8 cellular contexts compared by ENCODE assay signal in genomic region chr6:31663961-31664789, GRCh38. TPM values are rescaled to one million over a fixed set of nuclear protein-coding genes. Genes with fewer than 3 reads are reported as not detected.
DNase-seq lines count a peak whose midpoint lies in the region; ATAC-seq and TF ChIP-seq lines count a peak whose summit lies in the region.

No MANE protein-coding gene starts in this region.

- H3K9me3 Mint-ChIP-seq in T-helper 2 cell treated with Interferon-gamma antibody and Interleukin-4, amounts not matched to agents 5 μg/mL and 100 μg/mL, for 36 hours, result no peaks in the 10 kb centered on the region
- H3K9me3 Mint-ChIP-seq in osteocyte (ENCODE audit: unreplicated experiment), result no peaks in the 10 kb centered on the region

- ATAC-seq in GM21717 (IDR thresholded peaks at IDR 0.05; ENCODE audit: unreplicated experiment), result no peak
- ATAC-seq in HG03378 (IDR thresholded peaks at IDR 0.05; ENCODE audit: unreplicated experiment), result no peak

- peak overlapping the region; percentile 98 for H3K4me3 Mint-ChIP-seq in T-helper 2 cell treated with Interferon-gamma antibody and Interleukin-4, amounts not matched to agents 5 μg/mL and 100 μg/mL, for 36 hours
- peak overlapping the region; percentile 95 for H3K4me3 Mint-ChIP-seq in osteocyte (ENCODE audit: unreplicated experiment)

- peak overlapping the region; percentile 97 for H3K27ac Mint-ChIP-seq in T-helper 2 cell treated with Interferon-gamma antibody and Interleukin-4, amounts not matched to agents 5 μg/mL and 100 μg/mL, for 36 hours
- peak overlapping the region; percentile 96 for H3K27ac Mint-ChIP-seq in osteocyte (ENCODE audit: unreplicated experiment)

- H3K36me3 ChIP-seq in A673 (ENCODE audit: insufficient read depth, low read length, poor library complexity, severe bottlenecking), result peaks cover 39% of the 10 kb centered on the region
- peaks cover 12 to 49% (median 25%) of the 10 kb centered on the region in 3 donors for H3K36me3 ChIP-seq in esophagus squamous epithelium

- BruUV-seq in A673 (replicated peaks; lab: Mats Ljungman, UMichigan), result TSS peak; percentile 65

- DNase-seq in A673 (ENCODE audit: low spot score), result peak; percentile 83
- peak; percentile 19 for DNase-seq in GOT3 (lab: John Stamatoyannopoulos, UW)
- DNase-seq in T-helper 2 cell treated with Interferon-gamma antibody and Interleukin-4, amounts not matched to agents 5 μg/mL and 100 μg/mL, for 36 hours (ENCODE audit: low spot score), result no peak
- DNase-seq in esophagus squamous epithelium (lab: John Stamatoyannopoulos, UW), result no peak
- no peak for DNase-seq in osteocyte (ENCODE audit: extremely low spot score, unreplicated experiment)
- no peak for DNase-seq in NCI-H524 treated with DMSO at 0.1 percent for 48 hours (lab: John Stamatoyannopoulos, UW)

- H3K4me3 ChIP-seq in A673 (ENCODE audit: low read depth, low read length, poor library complexity, severe bottlenecking) (peak overlapping the region; percentile 94), esophagus squamous epithelium (peak overlapping the region; percentile 84 to 92 (median 89))

- H3K4me1 Mint-ChIP-seq in T-helper 2 cell treated with Interferon-gamma antibody and Interleukin-4, amounts not matched to agents 5 μg/mL and 100 μg/mL, for 36 hours (ENCODE audit: low read depth), result peaks cover 62% of the 10 kb centered on the region
- H3K4me1 Mint-ChIP-seq in osteocyte (ENCODE audit: unreplicated experiment), result peaks cover 56% of the 10 kb centered on the region

- TF ChIP-seq CTCF in A673 (conservative IDR thresholded peaks at IDR 0.05; ENCODE audit: low read depth, low read length), result no peak
- TF ChIP-seq CTCF in esophagus squamous epithelium (IDR thresholded peaks at IDR 0.05), result no peak
- no peak for TF ChIP-seq CTCF in osteocyte (IDR thresholded peaks at IDR 0.05)

- peaks cover 71% of the 10 kb centered on the region for H3K36me3 Mint-ChIP-seq in T-helper 2 cell treated with Interferon-gamma antibody and Interleukin-4, amounts not matched to agents 5 μg/mL and 100 μg/mL, for 36 hours (ENCODE audit: low read depth)
- H3K36me3 Mint-ChIP-seq in osteocyte (ENCODE audit: unreplicated experiment), result peaks cover 23% of the 10 kb centered on the region

- H3K27me3 ChIP-seq in A673 (replicated peaks; ENCODE audit: insufficient read depth, low read depth, low read length, poor library complexity), result no peaks in the 10 kb centered on the region
- H3K27me3 ChIP-seq in esophagus squamous epithelium, result no peaks in the 10 kb centered on the region

- CTCF ChIA-PET in A673 (lab: Charles Lee), result interaction anchor here (0.5 to 1.0 kb wide), 4 partner anchors 65 to 288 kb away, joined by 3 read pairs; no protein-coding TSS in a partner anchor

- WGBS in esophagus squamous epithelium, 2 donors, result 9 to 18% methylated on average over 12 to 13 of the region's 17 CpGs

- H3K4me1 ChIP-seq in A673 (ENCODE audit: insufficient read depth, low read length, poor library complexity, severe bottlenecking) (peaks cover 24% of the 10 kb centered on the region), esophagus squamous epithelium (peaks cover 23 to 77% (median 38%) of the 10 kb centered on the region in 3 donors)

- H3K9me3 ChIP-seq in A673 (ENCODE audit: low read depth, low read length, poor library complexity, severe bottlenecking), result no peaks in the 10 kb centered on the region
- H3K9me3 ChIP-seq in esophagus squamous epithelium, result no peaks in the 10 kb centered on the region

- no peaks in the 10 kb centered on the region for H3K27me3 Mint-ChIP-seq in T-helper 2 cell treated with Interferon-gamma antibody and Interleukin-4, amounts not matched to agents 5 μg/mL and 100 μg/mL, for 36 hours (ENCODE audit: low read depth)
- no peaks in the 10 kb centered on the region for H3K27me3 Mint-ChIP-seq in osteocyte (ENCODE audit: unreplicated experiment)

- TF ChIP-seq POLR2A in esophagus squamous epithelium (IDR thresholded peaks at IDR 0.05), result peak in 1 of 4 donors; percentile 6

- peak overlapping the region; percentile 97 for H3K27ac ChIP-seq in A673 (ENCODE audit: low read depth, low read length, poor library complexity, severe bottlenecking)
- peak overlapping the region; percentile 93 to 99 (median 99) for H3K27ac ChIP-seq in esophagus squamous epithelium

- intact Hi-C loops in A673 (cut with micrococcal nuclease; ENCODE audit: unreplicated experiment) (loop anchor here (2.0 to 5.0 kb wide), 3 partner anchors 42 to 171 kb away; partner anchors contain the start of gene PRRC2A), esophagus squamous epithelium (cut with DNase I) (no loop called here)

- POLR2A ChIA-PET in A673 (lab: Charles Lee; ENCODE audit: low non-redundant PET), result interaction anchor here (0.5 to 0.7 kb wide), 3 partner anchors 12 to 234 kb away, joined by 3 to 6 read pairs (median 4); partner anchors contain the start of gene BAG6

RNA-seq across cellular contexts. Expression of gene GPANK1, which starts 0.6 kb away (rescaled TPM):
- total RNA-seq in A673 (2021) (27.7 and 32.0 TPM in 2 replicates), esophagus squamous epithelium (10 to 100 TPM in 2 of 4 donors, 1 to 10 TPM in 2; 6.9 to 16.0 (median 10.9) TPM), osteocyte (17.0 and 18.7 TPM in 2 replicates)

RNA-seq across cellular contexts. Expression of gene CSNK2B, which starts 1.7 kb away (rescaled TPM):
- total RNA-seq in A673 (2021) (252 and 253 TPM in 2 replicates), esophagus squamous epithelium (100 to 1,000 TPM; 155 to 204 (median 186) TPM), osteocyte (142 and 163 TPM in 2 replicates)

RNA-seq across cellular contexts. Expression of gene C6orf47, which starts 3.6 kb away (rescaled TPM):
- total RNA-seq in A673 (2021), result 20.1 and 21.3 TPM in 2 replicates
- total RNA-seq in esophagus squamous epithelium, result 10 to 100 TPM; 28.8 to 34.4 (median 31.7) TPM
- total RNA-seq in osteocyte, result 21.5 and 23.0 TPM in 2 replicates

RNA-seq across cellular contexts. Expression of gene LY6G5B, which starts 5.6 kb away (rescaled TPM):
- total RNA-seq in A673 (2021) (18.9 and 19.4 TPM in 2 replicates), esophagus squamous epithelium (1 to 10 TPM in 3 of 4 donors, under 1 TPM in 1; 0.70 to 9.5 (median 4.5) TPM), osteocyte (14.0 and 17.6 TPM in 2 replicates)

RNA-seq across cellular contexts. Expression of gene APOM, which starts 8.5 kb away (rescaled TPM):
- 2.5 and 4.8 TPM in 2 replicates for total RNA-seq in A673 (2021)
- total RNA-seq in esophagus squamous epithelium, result 1 to 10 TPM in 2 of 4 donors, under 1 TPM in 2; 0.67 to 2.1 (median 1.1) TPM
- total RNA-seq in osteocyte, result 2.2 and 4.0 TPM in 2 replicates

Comparison
In these comparisons a context has a peak if more than half of its experiments do, and no peak if none do; other contexts are left out.
1. DNase-seq: peak in A673 (single experiment) and GOT3 (single experiment); none in T-helper 2 cell treated with Interferon-gamma antibody and Interleukin-4, amounts not matched to agents 5 μg/mL and 100 μg/mL, for 36 hours (single experiment), esophagus squamous epithelium (single experiment), osteocyte (single experiment) and NCI-H524 treated with DMSO at 0.1 percent for 48 hours (single experiment).